Comparison of ENCODE assay signal across 15 cellular contexts in genomic region chr1:216464489-216464888, GRCh38. TPM values are rescaled to one million over a fixed set of nuclear protein-coding genes. Genes with fewer than 3 reads are reported as not detected.
DNase-seq lines count a peak whose midpoint lies in the region; ATAC-seq and TF ChIP-seq lines count a peak whose summit lies in the region.
"Had no signal": no experiment of that assay in that cellular context is flagged by ENCODE, and none has a peak within 500 bp of the region (broad histone marks: within the 10 kb centered on the region; RNA-seq: fewer than 3 reads in every experiment).

No MANE protein-coding gene starts in this region.

- no peaks in the 10 kb centered on the region for H3K27me3 ChIP-seq in kidney epithelial cell (ENCODE audit: control insufficient read depth, insufficient read depth, low read length)
- H3K27me3 ChIP-seq in CD4-positive, alpha-beta T cell (ENCODE audit: control insufficient read depth, insufficient read depth, low read length): no peaks in the 10 kb centered on the region

- CTCF ChIA-PET in CD4-positive, alpha-beta T cell (lab: Charles Lee): no interaction called here

- no peak overlapping the region for H3K27ac Mint-ChIP-seq in CD4-positive, alpha-beta T cell
- H3K27ac Mint-ChIP-seq: activated CD4-positive, alpha-beta T cell treated with anti-CD3 and anti-CD28 coated beads, Interleukin-2, amount 10 ng/mL, durations not matched to agents 24 days and 14 days; progenitor cell of endocrine pancreas had no signal

- no peaks in the 10 kb centered on the region for H3K36me3 ChIP-seq in kidney epithelial cell (ENCODE audit: control insufficient read depth, insufficient read depth, low read length)

- ATAC-seq in GM21515 (IDR thresholded peaks at IDR 0.05; ENCODE audit: unreplicated experiment) (no peak), GM18867 (IDR thresholded peaks at IDR 0.05; ENCODE audit: unreplicated experiment) (no peak)
- ATAC-seq in CD4-positive, alpha-beta T cell (ENCODE audit: poor library complexity): no peak

- peak; percentile 35 for DNase-seq in AG09309 (ENCODE audit: low read depth)
- peak; percentile 89 for DNase-seq in HT1080 (ENCODE audit: low read depth)
- DNase-seq in astrocyte of the spinal cord (ENCODE audit: low read depth, low spot score): peak; percentile 91
- DNase-seq in kidney epithelial cell (ENCODE audit: low read depth): peak; percentile 19
- DNase-seq in NCI-H2081 (lab: John Stamatoyannopoulos, UW): no peak
- no peak for DNase-seq in CD4-positive, alpha-beta T cell
- DNase-seq: activated CD4-positive, alpha-beta T cell treated with anti-CD3 and anti-CD28 coated beads, Interleukin-2, amount 10 ng/mL, durations not matched to agents 24 days and 14 days; activated effector memory CD4-positive, alpha-beta T cell treated with anti-CD3 and anti-CD28 coated beads, Interleukin-2, amount 50 U/mL, for 16 hours; cerebellar nuclear complex; stimulated activated CD4-positive, alpha-beta T cell treated with anti-CD3 and anti-CD28 coated beads, Interleukin-1b, Interleukin-23, amount 100 ng/mL, for 48 hours; T-helper 2 cell had no signal

- in situ Hi-C loops in astrocyte of the spinal cord (cut with HindIII; ENCODE audit: low sequenced_read_pairs): no loop called here

- H3K4me3 ChIP-seq in AG09309 (ENCODE audit: control insufficient read depth, low read depth, low read length) (no peak overlapping the region), astrocyte of the spinal cord (ENCODE audit: low read depth, low read length) (no peak overlapping the region), kidney epithelial cell (ENCODE audit: low read depth, low read length) (no peak overlapping the region)

- H3K4me3 Mint-ChIP-seq in CD4-positive, alpha-beta T cell: no peak overlapping the region
- H3K4me3 Mint-ChIP-seq: activated CD4-positive, alpha-beta T cell treated with anti-CD3 and anti-CD28 coated beads, Interleukin-2, amount 10 ng/mL, durations not matched to agents 24 days and 14 days had no signal

- H3K36me3 Mint-ChIP-seq in CD4-positive, alpha-beta T cell (ENCODE audit: low read depth): no peaks in the 10 kb centered on the region

- H3K27me3 Mint-ChIP-seq in CD4-positive, alpha-beta T cell: no peaks in the 10 kb centered on the region
- H3K27me3 Mint-ChIP-seq: activated CD4-positive, alpha-beta T cell treated with anti-CD3 and anti-CD28 coated beads, Interleukin-2, amount 10 ng/mL, durations not matched to agents 24 days and 14 days; progenitor cell of endocrine pancreas had no signal

- intact Hi-C loops in CD4-positive, alpha-beta T cell (cut with DNase I, micrococcal nuclease): no loop called here

- no peak overlapping the region for H3K27ac ChIP-seq in CD4-positive, alpha-beta T cell (ENCODE audit: low read depth, low read length)
- H3K27ac ChIP-seq: C4-2B had no signal

- TF ChIP-seq CTCF in AG09309 (IDR thresholded peaks at IDR 0.05; ENCODE audit: control insufficient read depth, insufficient read depth, low read depth, low read length, missing control alignments) (no peak), astrocyte of the spinal cord (IDR thresholded peaks at IDR 0.05; ENCODE audit: low read depth, low read length) (no peak), kidney epithelial cell (IDR thresholded peaks at IDR 0.05; ENCODE audit: insufficient read depth, low read length, poor library complexity, severe bottlenecking) (no peak)
- no peak for TF ChIP-seq CTCF in CD4-positive, alpha-beta T cell (IDR thresholded peaks at IDR 0.05)

- H3K4me1 Mint-ChIP-seq in CD4-positive, alpha-beta T cell (ENCODE audit: low read depth): no peaks in the 10 kb centered on the region
- H3K4me1 Mint-ChIP-seq: activated CD4-positive, alpha-beta T cell treated with anti-CD3 and anti-CD28 coated beads, Interleukin-2, amount 10 ng/mL, durations not matched to agents 24 days and 14 days had no signal

- H3K9me3 ChIP-seq in CD4-positive, alpha-beta T cell (ENCODE audit: control insufficient read depth, low read length): no peaks in the 10 kb centered on the region

- POLR2A ChIA-PET in CD4-positive, alpha-beta T cell (lab: Charles Lee): no interaction called here

- peaks cover 5% of the 10 kb centered on the region for H3K9me3 Mint-ChIP-seq in CD4-positive, alpha-beta T cell
- H3K9me3 Mint-ChIP-seq: activated CD4-positive, alpha-beta T cell treated with anti-CD3 and anti-CD28 coated beads, Interleukin-2, amount 10 ng/mL, durations not matched to agents 24 days and 14 days had no signal

RNA-seq across cellular contexts. Expression of gene USH2A, which starts 41.2 kb away (rescaled TPM):
- under 0.01 and 0.02 TPM in 2 replicates for total RNA-seq in HT1080 (2014; rRNA removed; shearing (Covaris generic))
- under 0.01 and 0.01 TPM in 2 replicates for polyA plus RNA-seq in HT1080 (2015; cell fraction: cytosol; rRNA removed)
- not detected in 2 replicates for polyA plus RNA-seq in HT1080 (2015; cell fraction: nucleus; rRNA removed)
- not detected in 2 replicates for total RNA-seq in kidney epithelial cell
- total RNA-seq in CD4-positive, alpha-beta T cell: not detected
- total RNA-seq: activated CD4-positive, alpha-beta T cell treated with anti-CD3 and anti-CD28 coated beads, Interleukin-2, amount 10 ng/mL, durations not matched to agents 24 days and 14 days had no signal

Comparison
In these comparisons a context has a peak if more than half of its experiments do, and no peak if none do; other contexts are left out.
1. DNase-seq: peak in AG09309 (single experiment), HT1080 (single experiment), astrocyte of the spinal cord (single experiment) and kidney epithelial cell (single experiment); none in NCI-H2081 (0 of 2) and CD4-positive, alpha-beta T cell (0 of 10).